8 cellular contexts compared by ENCODE assay signal in the genomic region with DNA sequence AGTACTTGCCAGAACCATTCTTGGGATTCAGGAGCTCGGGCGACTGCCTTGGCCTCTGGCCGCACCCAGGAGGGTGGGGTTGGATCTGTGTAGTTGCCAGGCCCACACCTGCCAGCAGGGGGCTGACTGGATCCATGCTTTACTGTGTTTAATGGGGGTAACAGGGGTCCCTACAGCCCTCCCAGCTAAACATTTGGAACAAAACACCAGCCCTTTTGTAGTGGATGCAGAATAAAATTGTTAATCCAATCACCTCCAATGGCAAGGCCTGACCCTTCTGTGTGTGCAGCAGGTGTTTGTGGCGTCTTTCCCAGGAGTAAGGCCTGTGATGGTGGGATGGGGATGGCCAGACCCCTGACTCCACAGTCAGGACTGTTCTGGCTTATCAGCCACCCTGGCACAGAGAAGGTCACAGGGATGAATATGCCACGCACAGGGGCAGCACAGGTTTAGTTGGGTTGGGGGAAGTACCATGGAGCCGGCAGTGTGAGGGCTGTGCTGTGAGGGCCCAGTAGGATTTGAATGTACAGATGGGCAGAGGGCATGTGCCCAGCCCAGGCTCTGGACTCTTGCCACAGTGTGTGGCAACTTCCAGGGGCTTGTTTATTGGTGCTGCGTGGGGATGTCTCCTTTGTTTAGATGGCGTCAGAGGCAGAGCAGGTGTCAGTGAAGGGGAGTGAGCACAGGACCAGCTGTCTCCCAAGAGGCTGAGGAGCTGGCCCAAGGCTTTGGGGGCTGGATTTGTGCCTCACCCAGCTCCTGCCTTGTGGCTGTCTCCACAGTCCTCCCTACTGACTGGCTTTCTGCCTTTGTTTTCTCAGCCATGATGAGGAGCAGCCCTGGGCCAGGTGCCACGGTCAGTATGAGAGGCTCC. TPM values are rescaled to one million over a fixed set of nuclear protein-coding genes. Genes with fewer than 3 reads are reported as not detected.
DNase-seq lines count a peak whose midpoint lies in the region; ATAC-seq and TF ChIP-seq lines count a peak whose summit lies in the region.

No MANE protein-coding gene starts in this region.

- no peak overlapping the region for H3K27ac ChIP-seq in colonic mucosa
- peak overlapping the region; percentile 100 for H3K27ac ChIP-seq in substantia nigra (ENCODE audit: low read depth, low read length, poor library complexity, severe bottlenecking)

- no peak overlapping the region for H3K4me3 ChIP-seq in WI38 (ENCODE audit: low read depth, low read length)
- no peak overlapping the region for H3K4me3 ChIP-seq in colonic mucosa

- H3K9ac ChIP-seq in colonic mucosa (ENCODE audit: low read depth in 2 of 2, low read length in 2 of 2) = no peak overlapping the region

- ATAC-seq in HG03571 (IDR thresholded peaks at IDR 0.05; ENCODE audit: unreplicated experiment) = no peak

- H3K9me3 ChIP-seq in colonic mucosa = no peaks in the 10 kb centered on the region

- H3K36me3 ChIP-seq in colonic mucosa = peaks cover 26% of the 10 kb centered on the region

- TF ChIP-seq CTCF in WI38 (IDR thresholded peaks at IDR 0.05; ENCODE audit: low read depth, low read length) (peak; percentile 74), colonic mucosa (IDR thresholded peaks at IDR 0.05) (peak; percentile 77)

- DNase-seq in DMS 273 treated with DMSO at 0.1 percent for 48 hours (lab: John Stamatoyannopoulos, UW) = peak; percentile 66
- peak; percentile 89 for DNase-seq in LHCN-M2 (ENCODE audit: low read depth)
- peak; percentile 76 for DNase-seq in colonic mucosa
- peak; percentile 27 to 54 for DNase-seq in lung microvascular endothelial cell (ENCODE audit: low read depth in 2 of 2)
- peak in 48 of 49 donors; percentile 47 to 94 (median 86) for DNase-seq in substantia nigra (lab: John Stamatoyannopoulos, UW)
- no peak for DNase-seq in NOMO-1 treated with dmso at 0.1 percent for 144 hours (lab: John Stamatoyannopoulos, UW; ENCODE audit: unreplicated experiment)

- intact Hi-C loops in colonic mucosa (cut with DNase I) = loop anchor here (2.0 kb wide), 1 partner anchor 33 kb away; no protein-coding TSS in a partner anchor

- H3K4me1 ChIP-seq in colonic mucosa = no peaks in the 10 kb centered on the region

- no peaks in the 10 kb centered on the region for H3K27me3 ChIP-seq in colonic mucosa

RNA-seq across cellular contexts. Expression of gene SUN2, which starts 22.2 kb away (rescaled TPM):
- total RNA-seq in LHCN-M2 (2014; rRNA removed) (136 and 140 TPM in 2 replicates), colonic mucosa (100 to 1,000 TPM; 106 to 123 TPM), lung microvascular endothelial cell (80.9 and 104 TPM in 2 replicates)
- 58.4 TPM for polyA plus RNA-seq in LHCN-M2 (2012)

RNA-seq across cellular contexts. Expression of gene GTPBP1, which starts 27.8 kb away (rescaled TPM):
- total RNA-seq in LHCN-M2 (2014; rRNA removed) (24.5 and 26.4 TPM in 2 replicates), colonic mucosa (10 to 100 TPM; 64.6 to 65.6 TPM), lung microvascular endothelial cell (14.4 and 18.1 TPM in 2 replicates)
- polyA plus RNA-seq in LHCN-M2 (2012) = 20.5 TPM

RNA-seq across cellular contexts. Expression of gene JOSD1, which starts 32.8 kb away (rescaled TPM):
- total RNA-seq in LHCN-M2 (2014; rRNA removed) (54.6 and 65.0 TPM in 2 replicates), colonic mucosa (100 to 1,000 TPM in 1 of 2 donors, 10 to 100 TPM in 1; 52.4 to 108 TPM), lung microvascular endothelial cell (60.4 and 75.6 TPM in 2 replicates)
- polyA plus RNA-seq in LHCN-M2 (2012) = 33.3 TPM

RNA-seq across cellular contexts. Expression of gene TOMM22, which starts 51.8 kb away (rescaled TPM):
- 60.9 and 74.1 TPM in 2 replicates for total RNA-seq in LHCN-M2 (2014; rRNA removed)
- polyA plus RNA-seq in LHCN-M2 (2012) = 66.0 TPM
- total RNA-seq in colonic mucosa = 100 to 1,000 TPM in 1 of 2 donors, 10 to 100 TPM in 1; 97.1 to 149 TPM
- 68.2 and 74.8 TPM in 2 replicates for total RNA-seq in lung microvascular endothelial cell
